8 cellular contexts compared by ENCODE assay signal in the genomic region with DNA sequence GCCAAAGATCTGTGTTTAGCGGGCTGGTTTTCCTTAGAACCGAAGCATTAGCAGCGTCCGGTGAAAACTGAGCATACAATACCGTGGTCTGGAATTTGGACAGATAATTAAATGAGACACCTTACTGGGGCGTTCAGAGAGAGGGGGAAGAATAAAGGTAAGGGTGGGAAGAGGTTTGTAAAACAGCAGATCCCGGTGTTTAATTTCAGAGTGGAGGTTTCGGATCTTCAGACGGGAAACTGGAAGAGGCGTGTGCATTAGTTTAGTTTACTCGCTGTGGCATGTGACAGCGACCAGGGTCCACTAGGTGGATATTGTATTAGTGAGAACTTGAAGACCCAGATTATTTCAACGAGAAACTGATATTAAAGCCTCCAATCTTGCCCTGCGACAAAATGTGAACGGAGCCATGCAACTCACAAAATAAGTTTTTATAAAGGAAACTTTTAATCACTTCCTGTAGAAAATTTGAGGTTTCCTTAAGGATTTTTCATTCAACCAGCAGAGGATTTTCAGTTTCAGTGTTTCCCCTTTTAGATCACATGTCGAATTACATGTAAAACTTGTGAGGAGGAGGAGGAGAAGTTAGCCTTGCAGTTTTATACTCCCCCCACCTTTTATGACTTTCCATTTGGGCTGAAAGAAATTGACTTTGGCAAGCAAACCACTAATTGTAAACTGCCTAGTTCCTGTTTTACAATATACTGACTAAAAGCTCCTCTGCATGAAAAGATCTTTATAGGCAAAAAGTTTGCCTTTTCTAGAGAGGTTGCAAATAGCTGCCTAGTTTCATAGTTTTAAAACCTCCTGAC. TPM values are rescaled to one million over a fixed set of nuclear protein-coding genes. Genes with fewer than 3 reads are reported as not detected.
DNase-seq lines count a peak whose midpoint lies in the region; ATAC-seq and TF ChIP-seq lines count a peak whose summit lies in the region.

No MANE protein-coding gene starts in this region.

- H3K79me2 ChIP-seq in Loucy (ENCODE audit: insufficient read depth, low read length), result no peaks in the 10 kb centered on the region

- H3K27me3 ChIP-seq in BLaER1 treated with 17β-estradiol and CSF1 and Interleukin-3, amounts not matched to agents 10 nM and 100 nM, result peaks cover 5 to 18% (median 17%) of the 10 kb centered on the region in 11 experiments; a peak in 19 of 22 replicates
- H3K27me3 ChIP-seq in Loucy (ENCODE audit: insufficient read depth, low read length, poor library complexity, severe bottlenecking) (peaks cover 14% of the 10 kb centered on the region), breast epithelium (no peaks in the 10 kb centered on the region)

- DNase-seq in breast epithelium (ENCODE audit: low spot score in 2 of 2) (no peak), mesothelial cell of epicardium (ENCODE audit: low spot score in 2 of 2, unreplicated experiment in 2 of 2) (no peak), LoVo (ENCODE audit: low spot score) (no peak)
- DNase-seq in activated CD4-positive, alpha-beta T cell treated with anti-CD3 and anti-CD28 coated beads, Interleukin-2, amount 10 ng/mL, durations not matched to agents 7 days and 5 days, result no peak
- no peak for DNase-seq in stimulated activated CD4-positive, alpha-beta T cell treated with anti-CD3 and anti-CD28 coated beads, Interleukin-2, amount 100 ng/mL, for 48 hours

- H3K9ac ChIP-seq in BLaER1 treated with 17β-estradiol and CSF1 and Interleukin-3, amounts not matched to agents 10 nM and 100 nM, result peak overlapping the region; percentile 75 to 94 (median 89)
- H3K9ac ChIP-seq in Loucy (ENCODE audit: low read depth, low read length, poor library complexity, severe bottlenecking), result peak overlapping the region; percentile 70

- no peak for TF ChIP-seq POLR2A in breast epithelium (IDR thresholded peaks at IDR 0.05)

- peaks cover 0 to 70% (median 49%) of the 10 kb centered on the region in 11 experiments; a peak in 13 of 22 replicates for H4K20me1 ChIP-seq in BLaER1 treated with 17β-estradiol and CSF1 and Interleukin-3, amounts not matched to agents 10 nM and 100 nM
- H4K20me1 ChIP-seq in Loucy (ENCODE audit: insufficient read depth, low read length, poor library complexity, severe bottlenecking), result no peaks in the 10 kb centered on the region

- H3K4me2 ChIP-seq in BLaER1 treated with 17β-estradiol and CSF1 and Interleukin-3, amounts not matched to agents 10 nM and 100 nM, result peak overlapping the region; percentile 90 to 99 (median 94)
- H3K4me2 ChIP-seq in Loucy (ENCODE audit: low read depth, low read length, poor library complexity, severe bottlenecking), result peak overlapping the region; percentile 92

- H3K9me3 Mint-ChIP-seq in mesothelial cell of epicardium, result no peaks in the 10 kb centered on the region
- H3K9me3 Mint-ChIP-seq in activated CD4-positive, alpha-beta T cell treated with anti-CD3 and anti-CD28 coated beads, Interleukin-2, amount 10 ng/mL, durations not matched to agents 7 days and 5 days, result no peaks in the 10 kb centered on the region

- H3K27me3 Mint-ChIP-seq in mesothelial cell of epicardium (ENCODE audit: low read depth), result no peaks in the 10 kb centered on the region
- peaks cover 60% of the 10 kb centered on the region for H3K27me3 Mint-ChIP-seq in activated CD4-positive, alpha-beta T cell treated with anti-CD3 and anti-CD28 coated beads, Interleukin-2, amount 10 ng/mL, durations not matched to agents 7 days and 5 days

- peak overlapping the region; percentile 82 to 99 (median 96) for H3K4me3 ChIP-seq in BLaER1 treated with 17β-estradiol and CSF1 and Interleukin-3, amounts not matched to agents 10 nM and 100 nM
- H3K4me3 ChIP-seq in Loucy (ENCODE audit: low read length, poor library complexity, severe bottlenecking), result peak overlapping the region; percentile 73
- peak overlapping the region; percentile 17 to 87 (median 83) for H3K4me3 ChIP-seq in breast epithelium

- peak; percentile 52 for TF ChIP-seq CTCF in Loucy (conservative IDR thresholded peaks at IDR 0.05; ENCODE audit: low read length)
- TF ChIP-seq CTCF in breast epithelium (IDR thresholded peaks at IDR 0.05), result peak in 2 of 3 donors; percentile 22
- peak; percentile 32 for TF ChIP-seq CTCF in mesothelial cell of epicardium (IDR thresholded peaks at IDR 0.05; ENCODE audit: unreplicated experiment)

- H3K4me3 Mint-ChIP-seq in mesothelial cell of epicardium, result peak overlapping the region; percentile 99
- no peak overlapping the region for H3K4me3 Mint-ChIP-seq in activated CD4-positive, alpha-beta T cell treated with anti-CD3 and anti-CD28 coated beads, Interleukin-2, amount 10 ng/mL, durations not matched to agents 7 days and 5 days

- H3K36me3 ChIP-seq in BLaER1 treated with 17β-estradiol and CSF1 and Interleukin-3, amounts not matched to agents 10 nM and 100 nM, result peaks cover 0 to 41% (median 34%) of the 10 kb centered on the region in 11 experiments; a peak in 15 of 22 replicates
- H3K36me3 ChIP-seq in Loucy (ENCODE audit: insufficient read depth, low read length) (no peaks in the 10 kb centered on the region), breast epithelium (no peaks in the 10 kb centered on the region)

- H3K4me1 Mint-ChIP-seq in mesothelial cell of epicardium, result peaks cover 59% of the 10 kb centered on the region
- H3K4me1 Mint-ChIP-seq in activated CD4-positive, alpha-beta T cell treated with anti-CD3 and anti-CD28 coated beads, Interleukin-2, amount 10 ng/mL, durations not matched to agents 7 days and 5 days, result peaks cover 25% of the 10 kb centered on the region

- peaks cover 46 to 66% (median 57%) of the 10 kb centered on the region in 10 experiments for H3K4me1 ChIP-seq in BLaER1 treated with 17β-estradiol and CSF1 and Interleukin-3, amounts not matched to agents 10 nM and 100 nM
- H3K4me1 ChIP-seq in Loucy (ENCODE audit: insufficient read depth, low read length, poor library complexity, severe bottlenecking) (peaks cover 24% of the 10 kb centered on the region), breast epithelium (peaks cover 0 to 4% of the 10 kb centered on the region in 2 donors)

- H2AFZ ChIP-seq in Loucy (ENCODE audit: low read length), result peak overlapping the region; percentile 84

- H3K27ac Mint-ChIP-seq in mesothelial cell of epicardium, result peak overlapping the region; percentile 99
- no peak overlapping the region for H3K27ac Mint-ChIP-seq in activated CD4-positive, alpha-beta T cell treated with anti-CD3 and anti-CD28 coated beads, Interleukin-2, amount 10 ng/mL, durations not matched to agents 7 days and 5 days

- H3F3A ChIP-seq in Loucy (ENCODE audit: low read depth), result no peaks in the 10 kb centered on the region

- intact Hi-C loops in breast epithelium (cut with DNase I; ENCODE audit: low total_unique reads), result no loop called here

- POLR2A ChIA-PET in activated CD4-positive, alpha-beta T cell treated with anti-CD3 and anti-CD28 coated beads, Interleukin-2, amount 10 ng/mL, durations not matched to agents 7 days and 5 days (lab: Charles Lee), result no interaction called here

- CTCF ChIA-PET in activated CD4-positive, alpha-beta T cell treated with anti-CD3 and anti-CD28 coated beads, Interleukin-2, amount 10 ng/mL, durations not matched to agents 7 days and 5 days (lab: Charles Lee), result no interaction called here

- peak overlapping the region in 10 of 11 experiments; percentile 27 to 90 (median 84); a peak in 17 of 22 replicates for H3K27ac ChIP-seq in BLaER1 treated with 17β-estradiol and CSF1 and Interleukin-3, amounts not matched to agents 10 nM and 100 nM
- H3K27ac ChIP-seq in breast epithelium, result peak overlapping the region; percentile 44 to 60

- H3K9me3 ChIP-seq in BLaER1 treated with 17β-estradiol and CSF1 and Interleukin-3, amounts not matched to agents 10 nM and 100 nM (replicated peaks in 1 of 11), result no peaks in the 10 kb centered on the region
- H3K9me3 ChIP-seq in Loucy (ENCODE audit: insufficient read depth, low read depth, low read length), result no peaks in the 10 kb centered on the region
- no peaks in the 10 kb centered on the region for H3K9me3 ChIP-seq in breast epithelium

- ATAC-seq in HG03442 (IDR thresholded peaks at IDR 0.05; ENCODE audit: unreplicated experiment), result no peak

- H3K9me2 ChIP-seq in Loucy (replicated peaks; ENCODE audit: low read depth, low read length), result no peaks in the 10 kb centered on the region

- H3K36me3 Mint-ChIP-seq in mesothelial cell of epicardium, result peaks cover 31% of the 10 kb centered on the region
- H3K36me3 Mint-ChIP-seq in activated CD4-positive, alpha-beta T cell treated with anti-CD3 and anti-CD28 coated beads, Interleukin-2, amount 10 ng/mL, durations not matched to agents 7 days and 5 days (ENCODE audit: low read depth), result peaks cover 4% of the 10 kb centered on the region

RNA-seq across cellular contexts. Expression of a gene that starts 2.8 kb away (rescaled TPM):
- total RNA-seq in breast epithelium, result 10 to 100 TPM in 1 of 3 donors, 1 to 10 TPM in 2; 3.4 to 41.9 (median 7.5) TPM
- total RNA-seq in mesothelial cell of epicardium, result 209 to 219 TPM (median 217 TPM) in 3 replicates
- not detected for total RNA-seq in activated CD4-positive, alpha-beta T cell treated with anti-CD3 and anti-CD28 coated beads, Interleukin-2, amount 10 ng/mL, durations not matched to agents 7 days and 5 days
